In genomic region chr4:54384152-54384551, GRCh38 we compare ENCODE assay signal across 1 cellular context.
TF ChIP-seq lines count a peak whose summit lies in the region.

No MANE protein-coding gene starts in this region.

TF ChIP-seq in HCT116, 20 proteins besides CTCF, POLR2A, EP300 and RAD21 (continued from another document):
- TF ChIP-seq, protein P1, sequence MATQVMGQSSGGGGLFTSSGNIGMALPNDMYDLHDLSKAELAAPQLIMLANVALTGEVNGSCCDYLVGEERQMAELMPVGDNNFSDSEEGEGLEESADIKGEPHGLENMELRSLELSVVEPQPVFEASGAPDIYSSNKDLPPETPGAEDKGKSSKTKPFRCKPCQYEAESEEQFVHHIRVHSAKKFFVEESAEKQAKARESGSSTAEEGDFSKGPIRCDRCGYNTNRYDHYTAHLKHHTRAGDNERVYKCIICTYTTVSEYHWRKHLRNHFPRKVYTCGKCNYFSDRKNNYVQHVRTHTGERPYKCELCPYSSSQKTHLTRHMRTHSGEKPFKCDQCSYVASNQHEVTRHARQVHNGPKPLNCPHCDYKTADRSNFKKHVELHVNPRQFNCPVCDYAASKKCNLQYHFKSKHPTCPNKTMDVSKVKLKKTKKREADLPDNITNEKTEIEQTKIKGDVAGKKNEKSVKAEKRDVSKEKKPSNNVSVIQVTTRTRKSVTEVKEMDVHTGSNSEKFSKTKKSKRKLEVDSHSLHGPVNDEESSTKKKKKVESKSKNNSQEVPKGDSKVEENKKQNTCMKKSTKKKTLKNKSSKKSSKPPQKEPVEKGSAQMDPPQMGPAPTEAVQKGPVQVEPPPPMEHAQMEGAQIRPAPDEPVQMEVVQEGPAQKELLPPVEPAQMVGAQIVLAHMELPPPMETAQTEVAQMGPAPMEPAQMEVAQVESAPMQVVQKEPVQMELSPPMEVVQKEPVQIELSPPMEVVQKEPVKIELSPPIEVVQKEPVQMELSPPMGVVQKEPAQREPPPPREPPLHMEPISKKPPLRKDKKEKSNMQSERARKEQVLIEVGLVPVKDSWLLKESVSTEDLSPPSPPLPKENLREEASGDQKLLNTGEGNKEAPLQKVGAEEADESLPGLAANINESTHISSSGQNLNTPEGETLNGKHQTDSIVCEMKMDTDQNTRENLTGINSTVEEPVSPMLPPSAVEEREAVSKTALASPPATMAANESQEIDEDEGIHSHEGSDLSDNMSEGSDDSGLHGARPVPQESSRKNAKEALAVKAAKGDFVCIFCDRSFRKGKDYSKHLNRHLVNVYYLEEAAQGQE (IDR thresholded peaks at IDR 0.05; ENCODE audit: low read depth): no peak
- TF ChIP-seq YY1 (IDR thresholded peaks at IDR 0.05; ENCODE audit: extremely low read depth, insufficient replicate concordance, low read depth, low read length) (no peak), JUND (IDR thresholded peaks at IDR 0.05) (no peak), ZFX (IDR thresholded peaks at IDR 0.05) (no peak), CBX3 (IDR thresholded peaks at IDR 0.05; ENCODE audit: low read depth) (no peak), EZH2phosphoT487 (IDR thresholded peaks at IDR 0.05; ENCODE audit: borderline replicate concordance) (no peak), SRF (IDR thresholded peaks at IDR 0.05; ENCODE audit: low read depth) (no peak), ELF1 (IDR thresholded peaks at IDR 0.05; ENCODE audit: borderline replicate concordance, low read depth) (no peak), TCF7L2 (IDR thresholded peaks at IDR 0.05; ENCODE audit: borderline replicate concordance, extremely low read depth, insufficient read depth, insufficient read length) (no peak), ZNF274 (IDR thresholded peaks at IDR 0.05; ENCODE audit: low read depth, low read length) (no peak)
TF ChIP-seq in HCT116: peak in this region for 0.
